24 cellular contexts compared by ENCODE assay signal in genomic region chr13:63025741-63026140, GRCh38.
"Had no signal": no experiment of that assay in that cellular context is flagged by ENCODE, and none has a peak within 500 bp of the region (broad histone marks: within the 10 kb centered on the region; RNA-seq: fewer than 3 reads in every experiment).

No MANE protein-coding gene starts in this region.

- H3K9me3 ChIP-seq: body of pancreas, breast epithelium, MG63, SJCRH30, SK-N-SH had no signal

- H3K4me1 ChIP-seq: adrenal gland, body of pancreas, breast epithelium had no signal

- H3K27me3 ChIP-seq: adrenal gland, body of pancreas, breast epithelium, MG63, SJCRH30 had no signal

- H3K4me3 ChIP-seq: adrenal gland, body of pancreas, breast epithelium, MG63, SJCRH30 had no signal

- H3K36me3 ChIP-seq: adrenal gland, breast epithelium, MG63, SJCRH30 had no signal

- DNase-seq: activated CD4-positive, alpha-beta T cell treated with anti-CD3 and anti-CD28 coated beads, Interleukin-2, amount 10 ng/mL, durations not matched to agents 24 days and 14 days; activated CD4-positive, alpha-beta T cell treated with anti-CD3 and anti-CD28 coated beads, Interleukin-2, amount 50 U/mL, for 48 hours; activated CD8-positive, alpha-beta T cell treated with anti-CD3 and anti-CD28 coated beads, Interleukin-2, amount 10 ng/mL, durations not matched to agents 7 days and 5 days; activated gamma-delta T cell treated with Interleukin-2 at 50 U/mL for 16 hours; activated naive CD4-positive, alpha-beta T cell treated with anti-CD3 and anti-CD28 coated beads for 36 hours; activated T-cell treated with anti-CD3 and anti-CD28 coated beads, Interleukin-2, amount 50 U/mL, for 24 hours; adrenal gland; body of pancreas; caudate nucleus; Kasumi-1; KG1; MG63; NCI-H1048; NCI-H1105 treated with DMSO at 0.1 percent for 48 hours; NCI-H1436; NCI-H1694; NCI-H1930; NCI-H345; NCI-H524 treated with DMSO at 0.1 percent for 48 hours; SHP77; SJCRH30; SK-N-SH; T1000 had no signal
